In the genomic region with DNA sequence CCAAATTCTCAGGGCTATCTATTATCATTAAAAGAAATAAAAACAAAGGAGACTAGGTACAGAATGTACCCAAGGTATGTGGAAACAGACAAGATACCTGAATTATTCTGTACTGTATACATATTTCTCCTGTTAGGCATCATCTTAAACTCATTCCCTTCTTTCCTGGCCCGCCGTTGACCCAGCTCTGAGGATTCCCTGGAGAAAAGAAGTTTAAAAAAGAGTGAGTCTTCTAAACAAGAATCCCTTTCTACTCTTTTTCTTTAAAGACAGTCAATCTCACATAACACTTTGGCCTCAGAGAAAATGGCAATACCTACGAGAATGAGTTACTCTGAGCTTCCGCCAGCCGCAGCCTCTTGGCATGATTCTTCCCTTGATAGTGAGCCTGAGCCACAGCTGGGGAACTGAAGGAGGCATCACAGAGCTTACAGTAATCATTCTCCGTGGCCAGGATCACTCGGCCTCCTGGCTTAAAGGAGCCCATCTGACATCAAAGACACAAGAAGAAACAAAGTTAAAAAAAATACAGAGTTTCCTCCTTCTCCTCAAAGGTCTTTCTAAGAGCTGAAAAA, we compare ENCODE assay signal across 14 cellular contexts. TPM values are rescaled to one million over a fixed set of nuclear protein-coding genes. Genes with fewer than 3 reads are reported as not detected.
DNase-seq lines count a peak whose midpoint lies in the region; ATAC-seq and TF ChIP-seq lines count a peak whose summit lies in the region.
"Had no signal": no experiment of that assay in that cellular context is flagged by ENCODE, and none has a peak within 500 bp of the region (broad histone marks: within the 10 kb centered on the region; RNA-seq: fewer than 3 reads in every experiment).

No MANE protein-coding gene starts in this region.

- H4K20me1 ChIP-seq in fibroblast of lung (ENCODE audit: control insufficient read depth, extremely low read depth, insufficient read depth, low read length) = no peaks in the 10 kb centered on the region

- peaks cover 3% of the 10 kb centered on the region for H3K79me2 ChIP-seq in fibroblast of lung (ENCODE audit: control insufficient read depth, insufficient read depth, low read length)

- H2AFZ ChIP-seq in fibroblast of lung (ENCODE audit: low read length) = no peak overlapping the region

- no peaks in the 10 kb centered on the region for H3K27me3 ChIP-seq in right atrium auricular region
- no peaks in the 10 kb centered on the region for H3K27me3 ChIP-seq in fibroblast of lung (ENCODE audit: control insufficient read depth, insufficient read depth, low read length)
- H3K27me3 ChIP-seq: pancreas had no signal

- H3K4me2 ChIP-seq in fibroblast of lung (ENCODE audit: extremely low read depth, insufficient read depth, low read length) = no peak overlapping the region

- no peak overlapping the region for H3K4me3 Mint-ChIP-seq in stimulated activated effector memory CD8-positive, alpha-beta T cell treated with anti-CD3 and anti-CD28 coated beads, Interleukin-12 subunit alpha, Interleukin-12 subunit beta, amount 100 ng/mL, for 72 hours
- H3K4me3 Mint-ChIP-seq: CD14-positive monocyte, IgD-negative memory B cell had no signal

- no peaks in the 10 kb centered on the region for H3K9me3 Mint-ChIP-seq in stimulated activated effector memory CD8-positive, alpha-beta T cell treated with anti-CD3 and anti-CD28 coated beads, Interleukin-12 subunit alpha, Interleukin-12 subunit beta, amount 100 ng/mL, for 72 hours
- H3K9me3 Mint-ChIP-seq: IgD-negative memory B cell had no signal

- H3K9me3 ChIP-seq in right atrium auricular region = no peaks in the 10 kb centered on the region
- no peaks in the 10 kb centered on the region for H3K9me3 ChIP-seq in fibroblast of lung (ENCODE audit: control insufficient read depth, insufficient read depth, low read depth, low read length)
- H3K9me3 ChIP-seq: pancreas had no signal

- intact Hi-C loops in left ventricle myocardium superior (cut with micrococcal nuclease) = no loop called here

- no peak overlapping the region for H3K9ac ChIP-seq in fibroblast of lung (ENCODE audit: insufficient read depth, low read length)

- H3K4me3 ChIP-seq in right atrium auricular region (no peak overlapping the region), fibroblast of lung (replicated peaks in 1 of 4; ENCODE audit: control extremely low read depth in 1 of 4, insufficient read depth in 1 of 4, low read depth in 3 of 4, low read length in 4 of 4) (no peak overlapping the region)
- H3K4me3 ChIP-seq: GM12878, pancreas had no signal

- peaks cover 21% of the 10 kb centered on the region for H3K36me3 Mint-ChIP-seq in stimulated activated effector memory CD8-positive, alpha-beta T cell treated with anti-CD3 and anti-CD28 coated beads, Interleukin-12 subunit alpha, Interleukin-12 subunit beta, amount 100 ng/mL, for 72 hours

- DNase-seq in left ventricle myocardium superior = peak; percentile 35
- no peak for DNase-seq in right atrium auricular region (ENCODE audit: low spot score)
- peak; percentile 41 to 84 for DNase-seq in fibroblast of lung (ENCODE audit: low read depth in 2 of 2)
- no peak for DNase-seq in stimulated activated effector memory CD8-positive, alpha-beta T cell treated with anti-CD3 and anti-CD28 coated beads, Interleukin-12 subunit alpha, Interleukin-12 subunit beta, amount 100 ng/mL, for 72 hours (ENCODE audit: low spot score in 2 of 2)
- DNase-seq in pons (ENCODE audit: low spot score) = no peak
- DNase-seq in HuH-7.5 (ENCODE audit: low spot score) = no peak
- DNase-seq: kidney, NCI-H69, pancreas had no signal

- H3K4me1 ChIP-seq in right atrium auricular region (peaks cover 0 to 4% of the 10 kb centered on the region in 2 donors), fibroblast of lung (ENCODE audit: control insufficient read depth, extremely low read depth, insufficient read depth, low read length) (peaks cover 5% of the 10 kb centered on the region)
- H3K4me1 ChIP-seq: pancreas had no signal

- H3K27ac ChIP-seq in right atrium auricular region (no peak overlapping the region), VCaP (peak overlapping the region; percentile 45), fibroblast of lung (ENCODE audit: insufficient read depth, low read length) (no peak overlapping the region)
- H3K27ac ChIP-seq: pancreas had no signal

- peaks cover 8% of the 10 kb centered on the region for H3K36me3 ChIP-seq in right atrium auricular region
- peaks cover 4% of the 10 kb centered on the region for H3K36me3 ChIP-seq in fibroblast of lung (ENCODE audit: control insufficient read depth, insufficient read depth, low read length)
- H3K36me3 ChIP-seq: pancreas had no signal

- TF ChIP-seq CTCF in right atrium auricular region (IDR thresholded peaks at IDR 0.05) = no peak
- no peak for TF ChIP-seq CTCF in VCaP (conservative IDR thresholded peaks at IDR 0.05)
- no peak for TF ChIP-seq CTCF in fibroblast of lung (conservative IDR thresholded peaks at IDR 0.05 in 1 of 2, IDR thresholded peaks at IDR 0.05 in 1 of 2; ENCODE audit: low read depth in 1 of 2, low read length in 2 of 2)

- no peak for ATAC-seq in left ventricle myocardium superior
- no peak for ATAC-seq in stimulated activated effector memory CD8-positive, alpha-beta T cell treated with anti-CD3 and anti-CD28 coated beads, Interleukin-12 subunit alpha, Interleukin-12 subunit beta, amount 100 ng/mL, for 72 hours
- ATAC-seq in GM18858 (IDR thresholded peaks at IDR 0.05; ENCODE audit: unreplicated experiment) = no peak
- ATAC-seq: GM12878 had no signal

- H3K27ac Mint-ChIP-seq in stimulated activated effector memory CD8-positive, alpha-beta T cell treated with anti-CD3 and anti-CD28 coated beads, Interleukin-12 subunit alpha, Interleukin-12 subunit beta, amount 100 ng/mL, for 72 hours = peak overlapping the region; percentile 40
- H3K27ac Mint-ChIP-seq: CD14-positive monocyte had no signal

- no peaks in the 10 kb centered on the region for H3K4me1 Mint-ChIP-seq in stimulated activated effector memory CD8-positive, alpha-beta T cell treated with anti-CD3 and anti-CD28 coated beads, Interleukin-12 subunit alpha, Interleukin-12 subunit beta, amount 100 ng/mL, for 72 hours
- H3K4me1 Mint-ChIP-seq: CD14-positive monocyte had no signal

RNA-seq across cellular contexts. Expression of a gene that starts 44.2 kb away (rescaled TPM):
- total RNA-seq in left ventricle myocardium superior = 12.4 TPM
- 10 to 100 TPM in 1 of 2 donors, 1 to 10 TPM in 1; 8.5 to 12.6 TPM for total RNA-seq in right atrium auricular region
- total RNA-seq in fibroblast of lung = 34.8 and 37.8 TPM in 2 replicates
- 27.4 and 34.3 TPM in 2 replicates for polyA plus RNA-seq in fibroblast of lung
- 15.0 and 21.6 TPM in 2 replicates for polyA plus RNA-seq in fibroblast of lung (2012)
- polyA minus RNA-seq in fibroblast of lung (ENCODE audit: low replicate concordance) = 85.4 and 123 TPM in 2 replicates

Comparison
In these comparisons a context has a peak if more than half of its experiments do, and no peak if none do; other contexts are left out.
1. DNase-seq: peak in left ventricle myocardium superior (single experiment) and fibroblast of lung (2 of 2); none in right atrium auricular region (single experiment), stimulated activated effector memory CD8-positive, alpha-beta T cell treated with anti-CD3 and anti-CD28 coated beads, Interleukin-12 subunit alpha, Interleukin-12 subunit beta, amount 100 ng/mL, for 72 hours (0 of 2), pons (single experiment) and HuH-7.5 (single experiment).